ENCODE assay signal across 15 cellular contexts in the genomic region with DNA sequence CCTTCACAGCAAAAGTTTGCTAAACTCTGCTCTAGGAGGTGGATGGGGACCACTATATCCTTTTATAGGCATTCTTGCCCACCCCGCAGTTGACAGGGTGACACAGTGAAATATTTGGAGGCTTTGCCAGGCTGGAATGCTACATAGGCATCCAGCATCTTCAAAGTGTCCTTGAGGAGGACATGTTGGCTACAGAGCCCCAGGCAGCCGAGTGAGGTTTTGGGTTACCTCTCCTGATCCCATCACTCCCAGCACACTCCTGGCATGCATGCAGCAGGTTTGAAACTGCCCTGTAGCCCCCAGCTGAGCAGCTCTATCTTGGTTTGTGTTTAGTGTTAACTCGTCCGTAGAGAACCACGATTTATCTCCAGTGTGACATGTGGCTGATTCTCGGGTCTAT. TPM values are rescaled to one million over a fixed set of nuclear protein-coding genes. Genes with fewer than 3 reads are reported as not detected.
DNase-seq lines count a peak whose midpoint lies in the region; ATAC-seq and TF ChIP-seq lines count a peak whose summit lies in the region.
"Had no signal": no experiment of that assay in that cellular context is flagged by ENCODE, and none has a peak within 500 bp of the region (broad histone marks: within the 10 kb centered on the region; RNA-seq: fewer than 3 reads in every experiment).

No MANE protein-coding gene starts in this region.

- peak overlapping the region; percentile 94 for H3K27ac ChIP-seq in RWPE2 (ENCODE audit: poor library complexity, severe bottlenecking)
- H3K27ac ChIP-seq in trophoblast cell (ENCODE audit: low read depth, low read length) = peak overlapping the region; percentile 4

- peaks cover 33% of the 10 kb centered on the region for H3K79me2 ChIP-seq in trophoblast cell (ENCODE audit: control insufficient read depth, insufficient read depth, low read length, poor library complexity)

- H3K4me3 ChIP-seq in AG10803 (ENCODE audit: low read length) (peak overlapping the region; percentile 22), RWPE2 (ENCODE audit: severe bottlenecking) (no peak overlapping the region), trophoblast cell (ENCODE audit: low read depth, low read length) (no peak overlapping the region)
- H3K4me3 ChIP-seq: K562 had no signal

- no peak overlapping the region for H2AK5ac ChIP-seq in trophoblast cell (ENCODE audit: low read length)

- no peak overlapping the region for H3K18ac ChIP-seq in trophoblast cell (ENCODE audit: low read length)

- H3K4me2 ChIP-seq in trophoblast cell (ENCODE audit: low read length) = no peak overlapping the region

- no peak overlapping the region for H3K4ac ChIP-seq in trophoblast cell (ENCODE audit: low read depth, low read length)

- H3K27me3 ChIP-seq in RWPE2 (ENCODE audit: insufficient read depth, poor library complexity, severe bottlenecking) = no peaks in the 10 kb centered on the region
- no peaks in the 10 kb centered on the region for H3K27me3 ChIP-seq in trophoblast cell (ENCODE audit: insufficient read depth, low read length)
- H3K27me3 ChIP-seq: BE2C had no signal

- peak overlapping the region in 1 of 2 donors; percentile 62 for H3K4me3 Mint-ChIP-seq in effector memory CD8-positive, alpha-beta T cell

- H3K4me1 ChIP-seq in RWPE2 (ENCODE audit: insufficient read depth, poor library complexity, severe bottlenecking) (peaks cover 47% of the 10 kb centered on the region), trophoblast cell (ENCODE audit: control insufficient read depth in 1 of 2, insufficient read depth in 2 of 2, low read length in 2 of 2) (peaks cover 6 to 21% of the 10 kb centered on the region in 2 experiments)

- no peak overlapping the region for H2AFZ ChIP-seq in trophoblast cell (ENCODE audit: insufficient read depth, low read length, poor library complexity)

- no peak overlapping the region for H2BK120ac ChIP-seq in trophoblast cell (ENCODE audit: insufficient read depth, low read length, poor library complexity)

- H3K27me3 Mint-ChIP-seq in effector memory CD8-positive, alpha-beta T cell = no peaks in the 10 kb centered on the region

- H3K9ac ChIP-seq in trophoblast cell (ENCODE audit: low read length) = no peak overlapping the region

- DNase-seq in AG10803 (ENCODE audit: low read depth) (no peak), RWPE2 (ENCODE audit: low spot score) (no peak), cardiac septum (ENCODE audit: low spot score) (peak; percentile 68), trophoblast cell (no peak), left lobe of liver (ENCODE audit: low spot score) (no peak), NCI-H1694 (lab: John Stamatoyannopoulos, UW) (no peak), SKM-1 treated with dmso at 0.1 percent for 144 hours (lab: John Stamatoyannopoulos, UW; ENCODE audit: unreplicated experiment) (no peak)
- DNase-seq in effector memory CD8-positive, alpha-beta T cell = no peak
- DNase-seq: activated CD8-positive, alpha-beta memory T cell treated with anti-CD3 and anti-CD28 coated beads, Interleukin-2, amount 50 U/mL, for 48 hours; BE2C; caudate nucleus; NCI-H2107; stimulated activated CD4-positive, alpha-beta T cell treated with anti-CD3 and anti-CD28 coated beads, Interleukin-15, amount 100 ng/mL, for 24 hours; T-helper 9 cell had no signal

- H3K14ac ChIP-seq in trophoblast cell (ENCODE audit: low read length) = no peak overlapping the region

- H3K4me1 Mint-ChIP-seq in effector memory CD8-positive, alpha-beta T cell (ENCODE audit: low read depth in 2 of 2) = peaks cover 55 to 58% of the 10 kb centered on the region in 2 donors

- no CpG with 5 or more reads among the region's 6 CpGs for WGBS in trophoblast cell (ENCODE audit: extremely low coverage, insufficient coverage, insufficient read length)

- H3K23ac ChIP-seq in trophoblast cell (ENCODE audit: low read length) = no peak overlapping the region

- H3K36me3 Mint-ChIP-seq in effector memory CD8-positive, alpha-beta T cell (ENCODE audit: insufficient read depth) = peaks cover 46% of the 10 kb centered on the region

- H3K36me3 ChIP-seq in RWPE2 (ENCODE audit: low read depth) (peaks cover 100% of the 10 kb centered on the region), trophoblast cell (ENCODE audit: control insufficient read depth in 1 of 2, insufficient read depth in 2 of 2, low read length in 2 of 2) (peaks cover 28 to 45% of the 10 kb centered on the region in 2 experiments)

- intact Hi-C loops in cardiac septum (cut with DNase I) = loop anchor here (5.0 kb wide), 1 partner anchor 52 kb away; no protein-coding TSS in a partner anchor

- no peak overlapping the region for H4K8ac ChIP-seq in trophoblast cell (ENCODE audit: low read depth, low read length)

- H3K9me3 Mint-ChIP-seq in effector memory CD8-positive, alpha-beta T cell = no peaks in the 10 kb centered on the region

- ATAC-seq in RWPE2 (ENCODE audit: low read depth) = no peak
- no peak for ATAC-seq in effector memory CD8-positive, alpha-beta T cell (replicated peaks)
- no peak for ATAC-seq in left lobe of liver
- ATAC-seq: K562 had no signal

- TF ChIP-seq CTCF in AG10803 (conservative IDR thresholded peaks at IDR 0.05; ENCODE audit: low read length) (no peak), RWPE2 (IDR thresholded peaks at IDR 0.05; ENCODE audit: poor library complexity, severe bottlenecking) (no peak)

- H4K12ac ChIP-seq in trophoblast cell (ENCODE audit: low read depth, low read length) = no peak overlapping the region

- no peak overlapping the region for H4K91ac ChIP-seq in trophoblast cell (ENCODE audit: low read depth, low read length)

- H3K79me1 ChIP-seq in trophoblast cell (ENCODE audit: low read length) = peaks cover 11% of the 10 kb centered on the region

- peak overlapping the region in 1 of 2 donors; percentile 72 for H3K27ac Mint-ChIP-seq in effector memory CD8-positive, alpha-beta T cell

- H3K9me3 ChIP-seq in RWPE2 (ENCODE audit: severe bottlenecking) = no peaks in the 10 kb centered on the region
- H3K9me3 ChIP-seq in trophoblast cell (ENCODE audit: insufficient read depth, low read depth, low read length) = no peaks in the 10 kb centered on the region
- H3K9me3 ChIP-seq: BE2C had no signal

- no peak overlapping the region for H2BK5ac ChIP-seq in trophoblast cell (ENCODE audit: low read depth, low read length, poor library complexity)

- no peak overlapping the region for H2BK12ac ChIP-seq in trophoblast cell (ENCODE audit: low read length)

RNA-seq across cellular contexts. Expression of a gene that starts 7.3 kb away (rescaled TPM):
- total RNA-seq in cardiac septum (65.4 TPM), left lobe of liver (9.3 TPM)
- 25.9 and 27.5 TPM in 2 replicates for polyA plus RNA-seq in trophoblast cell (2013)
